In the genomic region with DNA sequence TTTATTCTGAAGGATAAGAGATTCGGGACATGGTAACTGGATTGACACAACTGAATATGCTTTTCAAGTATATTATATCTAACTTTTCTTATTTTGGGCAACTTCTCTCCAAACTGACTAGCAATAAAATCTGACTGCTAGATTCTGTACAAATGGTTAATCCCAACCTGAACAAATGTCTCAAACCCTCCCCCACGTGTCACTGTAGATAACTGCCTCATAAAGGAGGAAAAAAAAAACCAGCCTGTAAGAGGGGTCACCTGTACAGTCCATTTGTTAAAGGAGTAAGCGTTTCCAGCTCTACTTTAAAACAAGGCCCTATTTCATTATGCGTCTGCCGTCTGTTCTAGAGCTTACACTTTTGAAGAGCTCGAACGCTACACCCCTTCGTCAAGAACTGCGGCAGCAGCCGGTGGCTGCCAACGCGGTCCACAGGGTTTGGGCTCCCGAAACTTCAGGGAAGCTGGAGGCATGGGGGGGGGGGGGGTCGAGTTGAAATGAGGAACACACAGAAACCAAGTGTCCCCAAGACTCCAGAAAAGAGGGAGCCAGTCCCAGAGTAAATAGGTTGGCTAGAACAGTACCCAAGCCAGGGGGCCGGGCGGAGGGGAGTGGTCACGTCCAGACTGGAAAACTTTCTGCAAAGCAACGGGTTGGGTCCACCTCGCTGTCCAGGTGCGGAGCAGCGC, we compare ENCODE assay signal across 8 cellular contexts. TPM values are rescaled to one million over a fixed set of nuclear protein-coding genes. Genes with fewer than 3 reads are reported as not detected.
A peak's percentile ranks its signal among the peaks of the same experiment; 100 is the strongest.
DNase-seq lines count a peak whose midpoint lies in the region; ATAC-seq and TF ChIP-seq lines count a peak whose summit lies in the region.

No MANE protein-coding gene starts in this region.

- H3K4me3 Mint-ChIP-seq in T-helper 2 cell treated with Interferon-gamma antibody and Interleukin-4, amounts not matched to agents 5 μg/mL and 100 μg/mL, for 36 hours: peak overlapping the region; percentile 83

- H3K27ac ChIP-seq in adrenal gland (peak overlapping the region in 4 of 5 donors; percentile 91 to 95 (median 94)), skin epidermis (peak overlapping the region; percentile 75 to 99 (median 94))

- peak overlapping the region; percentile 85 for H3K9ac ChIP-seq in iPS-15b (ENCODE audit: low read depth, low read length)

- H3K27me3 Mint-ChIP-seq in T-helper 2 cell treated with Interferon-gamma antibody and Interleukin-4, amounts not matched to agents 5 μg/mL and 100 μg/mL, for 36 hours (ENCODE audit: low read depth): no peaks in the 10 kb centered on the region

- TF ChIP-seq POLR2A in adrenal gland (IDR thresholded peaks at IDR 0.05): no peak

- TF ChIP-seq CTCF in adrenal gland (IDR thresholded peaks at IDR 0.05): no peak

- ATAC-seq in HG02610 (IDR thresholded peaks at IDR 0.05; ENCODE audit: unreplicated experiment): peak; percentile 46

- H3K9me3 ChIP-seq in adrenal gland (replicated peaks in 1 of 3): no peaks in the 10 kb centered on the region
- H3K9me3 ChIP-seq in iPS-15b (ENCODE audit: control insufficient read depth, insufficient read depth, low read length): no peaks in the 10 kb centered on the region

- H3K4me1 ChIP-seq in adrenal gland (replicated peaks in 1 of 2) (peaks cover 0 to 37% of the 10 kb centered on the region in 2 donors), iPS-15b (ENCODE audit: control insufficient read depth, insufficient read depth, low read length) (peaks cover 10% of the 10 kb centered on the region)

- H3K36me3 Mint-ChIP-seq in T-helper 2 cell treated with Interferon-gamma antibody and Interleukin-4, amounts not matched to agents 5 μg/mL and 100 μg/mL, for 36 hours (ENCODE audit: low read depth): peaks cover 9% of the 10 kb centered on the region

- peak overlapping the region; percentile 90 for H3K27ac Mint-ChIP-seq in T-helper 2 cell treated with Interferon-gamma antibody and Interleukin-4, amounts not matched to agents 5 μg/mL and 100 μg/mL, for 36 hours

- WGBS in adrenal gland, 4 donors: 3% methylated on average over 20 to 21 of the region's 21 CpGs

- intact Hi-C loops in adrenal gland (cut with DNase I): no loop called here

- peaks cover 52% of the 10 kb centered on the region for H3K4me1 Mint-ChIP-seq in T-helper 2 cell treated with Interferon-gamma antibody and Interleukin-4, amounts not matched to agents 5 μg/mL and 100 μg/mL, for 36 hours (ENCODE audit: low read depth)

- no peak for DNase-seq in T-helper 2 cell treated with Interferon-gamma antibody and Interleukin-4, amounts not matched to agents 5 μg/mL and 100 μg/mL, for 36 hours (ENCODE audit: low spot score)
- DNase-seq in T-helper 2 cell: no peak
- DNase-seq in NAMALWA (ENCODE audit: low spot score): peak; percentile 61
- DNase-seq in adrenal gland: peak in 4 of 7 donors; percentile 66 to 70 (median 68)
- no peak for DNase-seq in amniotic stem cell (lab: John Stamatoyannopoulos, UW)

- H3K36me3 ChIP-seq in adrenal gland (replicated peaks in 1 of 2) (no peaks in the 10 kb centered on the region), iPS-15b (ENCODE audit: control insufficient read depth, insufficient read depth, low read length) (no peaks in the 10 kb centered on the region)

- peak overlapping the region in 3 of 4 donors; percentile 84 to 98 (median 85) for H3K4me3 ChIP-seq in adrenal gland
- H3K4me3 ChIP-seq in iPS-15b (ENCODE audit: low read depth, low read length): peak overlapping the region; percentile 99
- H3K4me3 ChIP-seq in skin epidermis: peak overlapping the region; percentile 65 to 96 (median 75)

- no peaks in the 10 kb centered on the region for H3K9me3 Mint-ChIP-seq in T-helper 2 cell treated with Interferon-gamma antibody and Interleukin-4, amounts not matched to agents 5 μg/mL and 100 μg/mL, for 36 hours

- no peaks in the 10 kb centered on the region for H3K27me3 ChIP-seq in adrenal gland
- no peaks in the 10 kb centered on the region for H3K27me3 ChIP-seq in iPS-15b (ENCODE audit: control insufficient read depth, insufficient read depth, low read length)

RNA-seq across cellular contexts. Expression of gene COG5, which starts 0.5 kb away (rescaled TPM):
- total RNA-seq in adrenal gland: 10 to 100 TPM; 12.3 to 43.8 (median 32.8) TPM
- polyA plus RNA-seq in adrenal gland: 10 to 100 TPM in 1 of 3 donors, 1 to 10 TPM in 2; 4.4 to 38.9 (median 5.8) TPM

RNA-seq across cellular contexts. Expression of gene DUS4L, which starts 0.6 kb away (rescaled TPM):
- 10 to 100 TPM in 1 of 8 donors, 1 to 10 TPM in 7; 4.3 to 11.8 (median 6.8) TPM for total RNA-seq in adrenal gland
- 10 to 100 TPM in 1 of 3 donors, 1 to 10 TPM in 2; 4.2 to 10.1 (median 4.8) TPM for polyA plus RNA-seq in adrenal gland

RNA-seq across cellular contexts. Expression of gene BCAP29, which starts 16.8 kb away (rescaled TPM):
- 100 to 1,000 TPM in 1 of 8 donors, 10 to 100 TPM in 7; 35.0 to 158 (median 46.6) TPM for total RNA-seq in adrenal gland
- polyA plus RNA-seq in adrenal gland: 10 to 100 TPM; 39.5 to 67.9 (median 50.9) TPM

Comparison
In these comparisons a context has a peak if more than half of its experiments do, and no peak if none do; other contexts are left out.
1. DNase-seq: peak in NAMALWA (single experiment) and adrenal gland (4 of 7); none in T-helper 2 cell treated with Interferon-gamma antibody and Interleukin-4, amounts not matched to agents 5 μg/mL and 100 μg/mL, for 36 hours (single experiment), T-helper 2 cell (0 of 5) and amniotic stem cell (single experiment).
2. Peak in every context shown above with its lines, with median percentiles within 50 percentile points of each other: H3K4me3 ChIP-seq.